ENCODE assay signal across 23 cellular contexts in the genomic region with DNA sequence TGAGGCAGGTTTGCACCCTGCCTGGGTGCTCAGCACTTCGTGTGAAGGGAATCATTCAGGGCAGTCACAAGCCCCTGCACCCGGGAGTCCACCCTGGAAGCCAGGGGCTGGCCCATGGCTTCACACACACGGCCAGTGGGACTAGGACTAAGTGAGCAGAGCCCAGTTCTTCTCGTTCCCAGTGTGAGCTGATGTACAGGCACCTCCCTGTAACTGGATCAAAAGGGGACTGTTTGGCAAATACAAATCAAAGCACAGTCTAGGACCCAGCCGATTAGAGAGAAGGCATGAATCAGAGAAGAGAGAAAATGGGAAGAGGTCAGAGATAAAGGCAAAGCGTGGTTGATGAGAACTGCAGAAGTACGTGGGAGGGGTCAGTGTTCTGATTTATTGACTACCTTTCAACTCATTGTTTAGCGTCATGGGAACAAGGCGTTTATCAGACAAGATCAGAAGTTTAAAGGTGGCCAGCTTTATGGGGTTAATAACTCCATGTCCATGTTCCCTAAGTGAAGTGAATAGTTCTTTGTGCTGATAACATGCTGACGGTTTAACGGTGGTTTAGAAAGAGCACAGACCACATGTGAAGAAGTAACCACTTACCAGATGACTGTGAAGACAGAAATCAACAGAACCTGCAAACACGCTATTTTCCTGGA. TPM values are rescaled to one million over a fixed set of nuclear protein-coding genes. Genes with fewer than 3 reads are reported as not detected.
DNase-seq lines count a peak whose midpoint lies in the region; ATAC-seq and TF ChIP-seq lines count a peak whose summit lies in the region.
"Had no signal": no experiment of that assay in that cellular context is flagged by ENCODE, and none has a peak within 500 bp of the region (broad histone marks: within the 10 kb centered on the region; RNA-seq: fewer than 3 reads in every experiment).

No MANE protein-coding gene starts in this region.

- H3K27me3 ChIP-seq in neural cell (ENCODE audit: insufficient read depth, low read depth, low read length) (no peaks in the 10 kb centered on the region), gastroesophageal sphincter (peaks cover 15% of the 10 kb centered on the region)
- H3K27me3 ChIP-seq: tibial artery had no signal

- H3K4me2 ChIP-seq in neural cell (ENCODE audit: low read length), result no peak overlapping the region
- H3K4me2 ChIP-seq: KMS-11 had no signal

- no peak for TF ChIP-seq RAD21 in neural cell (conservative IDR thresholded peaks at IDR 0.05)

- H3K4me3 ChIP-seq in fibroblast of villous mesenchyme (ENCODE audit: low read depth, low read length) (no peak overlapping the region), neural cell (ENCODE audit: low read length) (no peak overlapping the region), gastroesophageal sphincter (no peak overlapping the region)
- H3K4me3 ChIP-seq: heart left ventricle, skin epidermis, tibial artery had no signal

- H3K9me2 ChIP-seq in neural cell (ENCODE audit: insufficient read depth, low read length), result no peaks in the 10 kb centered on the region

- no peak for TF ChIP-seq EP300 in neural cell (conservative IDR thresholded peaks at IDR 0.05; ENCODE audit: poor library complexity, severe bottlenecking)
- no peak for TF ChIP-seq EP300 in gastroesophageal sphincter (IDR thresholded peaks at IDR 0.05)

- TF ChIP-seq CTCF in fibroblast of villous mesenchyme (IDR thresholded peaks at IDR 0.05; ENCODE audit: insufficient read depth, low read depth, low read length) (no peak), neural cell (IDR thresholded peaks at IDR 0.05; ENCODE audit: poor library complexity, severe bottlenecking) (no peak), gastroesophageal sphincter (IDR thresholded peaks at IDR 0.05) (no peak)

- no peak for TF ChIP-seq POLR2A in gastroesophageal sphincter (IDR thresholded peaks at IDR 0.05)

- peak overlapping the region; percentile 3 for H3K27ac ChIP-seq in neural cell (ENCODE audit: low read length)
- no peak overlapping the region for H3K27ac ChIP-seq in gastroesophageal sphincter
- H3K27ac ChIP-seq: heart left ventricle, KMS-11, neutrophil, skin epidermis, tibial artery had no signal

- in situ Hi-C loops in SK-MEL-5 (cut with HindIII; ENCODE audit: low pct_unique_long_range_greater_than_20kb, low sequenced_read_pairs), result no loop called here

- DNase-seq in HT-29 (ENCODE audit: low spot score) (peak; percentile 94), SK-MEL-5 (ENCODE audit: low read depth, low spot score) (peak; percentile 52), fibroblast of villous mesenchyme (ENCODE audit: low read depth) (peak; percentile 89), NCI-H187 (lab: John Stamatoyannopoulos, UW) (no peak)
- DNase-seq in activated naive CD4-positive, alpha-beta T cell treated with Interleukin-2 at 50 U/mL for 16 hours, result no peak
- DNase-seq: activated CD4-positive, alpha-beta T cell treated with anti-CD3 and anti-CD28 coated beads, Interleukin-2, amount 10 ng/mL, durations not matched to agents 24 days and 14 days; activated gamma-delta T cell; CD8-positive, alpha-beta T cell; H7; heart left ventricle; MV-4-11; NCI-H1930; NCI-H226; stimulated activated CD4-positive, alpha-beta T cell treated with anti-CD3 and anti-CD28 coated beads, Interleukin-2, amount 100 ng/mL, for 48 hours; stimulated activated naive CD8-positive, alpha-beta T cell treated with anti-CD3 and anti-CD28 coated beads, Interleukin-15, Interleukin-2, amounts not matched to agents 100 U/mL and 50 U/mL, for 24 hours; tibial artery had no signal

- H3F3A ChIP-seq in neural cell (ENCODE audit: insufficient read depth, low read length, poor library complexity, severe bottlenecking), result no peaks in the 10 kb centered on the region

- 40 to 49% methylated on average over 8 to 10 of the region's 12 CpGs for WGBS in gastroesophageal sphincter (ENCODE audit: low coverage in 1 of 2), 2 donors

- ATAC-seq in GM18517 (IDR thresholded peaks at IDR 0.05; ENCODE audit: unreplicated experiment) (no peak), gastroesophageal sphincter (no peak)
- ATAC-seq: CD8-positive, alpha-beta T cell; heart left ventricle; Panc1; stimulated activated naive CD8-positive, alpha-beta T cell treated with anti-CD3 and anti-CD28 coated beads, Interleukin-15, Interleukin-2, amounts not matched to agents 100 U/mL and 50 U/mL, for 24 hours had no signal

- no peaks in the 10 kb centered on the region for H4K20me1 ChIP-seq in neural cell (ENCODE audit: insufficient read depth)

- no peaks in the 10 kb centered on the region for H3K4me1 ChIP-seq in gastroesophageal sphincter
- H3K4me1 ChIP-seq: tibial artery had no signal

- H3K9me3 ChIP-seq in neural cell (ENCODE audit: low read length), result no peaks in the 10 kb centered on the region
- peaks cover 0 to 18% (median 0%) of the 10 kb centered on the region in 3 donors for H3K9me3 ChIP-seq in gastroesophageal sphincter
- H3K9me3 ChIP-seq: neutrophil had no signal

- no peaks in the 10 kb centered on the region for H3K79me2 ChIP-seq in neural cell (replicated peaks; ENCODE audit: insufficient read depth, low read length)

- H3K9ac ChIP-seq in neural cell (ENCODE audit: low read length), result no peak overlapping the region
- H3K9ac ChIP-seq: KMS-11 had no signal

- H2AFZ ChIP-seq in neural cell (ENCODE audit: low read depth, low read length), result no peak overlapping the region

- H3K36me3 ChIP-seq in neural cell (ENCODE audit: insufficient read depth, low read length) (no peaks in the 10 kb centered on the region), gastroesophageal sphincter (no peaks in the 10 kb centered on the region)
- H3K36me3 ChIP-seq: heart left ventricle, neutrophil, tibial artery had no signal

TF ChIP-seq in neural cell, 6 proteins besides CTCF, POLR2A, EP300 and RAD21:
- no peak for TF ChIP-seq SMC3 (conservative IDR thresholded peaks at IDR 0.05; ENCODE audit: poor library complexity)
- no peak for TF ChIP-seq EZH2 (IDR thresholded peaks at IDR 0.05; ENCODE audit: borderline replicate concordance, insufficient read depth, low read length, poor library complexity, severe bottlenecking)
- TF ChIP-seq TAF1 (IDR thresholded peaks at IDR 0.05; ENCODE audit: low read depth), result no peak
- TF ChIP-seq MXI1 (conservative IDR thresholded peaks at IDR 0.05; ENCODE audit: poor library complexity, severe bottlenecking), result no peak
- TF ChIP-seq, protein P1, sequence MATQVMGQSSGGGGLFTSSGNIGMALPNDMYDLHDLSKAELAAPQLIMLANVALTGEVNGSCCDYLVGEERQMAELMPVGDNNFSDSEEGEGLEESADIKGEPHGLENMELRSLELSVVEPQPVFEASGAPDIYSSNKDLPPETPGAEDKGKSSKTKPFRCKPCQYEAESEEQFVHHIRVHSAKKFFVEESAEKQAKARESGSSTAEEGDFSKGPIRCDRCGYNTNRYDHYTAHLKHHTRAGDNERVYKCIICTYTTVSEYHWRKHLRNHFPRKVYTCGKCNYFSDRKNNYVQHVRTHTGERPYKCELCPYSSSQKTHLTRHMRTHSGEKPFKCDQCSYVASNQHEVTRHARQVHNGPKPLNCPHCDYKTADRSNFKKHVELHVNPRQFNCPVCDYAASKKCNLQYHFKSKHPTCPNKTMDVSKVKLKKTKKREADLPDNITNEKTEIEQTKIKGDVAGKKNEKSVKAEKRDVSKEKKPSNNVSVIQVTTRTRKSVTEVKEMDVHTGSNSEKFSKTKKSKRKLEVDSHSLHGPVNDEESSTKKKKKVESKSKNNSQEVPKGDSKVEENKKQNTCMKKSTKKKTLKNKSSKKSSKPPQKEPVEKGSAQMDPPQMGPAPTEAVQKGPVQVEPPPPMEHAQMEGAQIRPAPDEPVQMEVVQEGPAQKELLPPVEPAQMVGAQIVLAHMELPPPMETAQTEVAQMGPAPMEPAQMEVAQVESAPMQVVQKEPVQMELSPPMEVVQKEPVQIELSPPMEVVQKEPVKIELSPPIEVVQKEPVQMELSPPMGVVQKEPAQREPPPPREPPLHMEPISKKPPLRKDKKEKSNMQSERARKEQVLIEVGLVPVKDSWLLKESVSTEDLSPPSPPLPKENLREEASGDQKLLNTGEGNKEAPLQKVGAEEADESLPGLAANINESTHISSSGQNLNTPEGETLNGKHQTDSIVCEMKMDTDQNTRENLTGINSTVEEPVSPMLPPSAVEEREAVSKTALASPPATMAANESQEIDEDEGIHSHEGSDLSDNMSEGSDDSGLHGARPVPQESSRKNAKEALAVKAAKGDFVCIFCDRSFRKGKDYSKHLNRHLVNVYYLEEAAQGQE (IDR thresholded peaks at IDR 0.05; ENCODE audit: borderline replicate concordance), result no peak
- no peak for TF ChIP-seq POLR2AphosphoS5 (IDR thresholded peaks at IDR 0.05)
TF ChIP-seq in neural cell: peak in this region for 0.

RNA-seq across cellular contexts. Expression of a gene that starts 30.3 kb away (rescaled TPM):
- 52.5 and 71.1 TPM in 2 replicates for total RNA-seq in HT-29 (2014; rRNA removed; shearing (Covaris generic))
- 21.6 and 22.1 TPM in 2 replicates for total RNA-seq in SK-MEL-5 (2014; rRNA removed; shearing (Covaris generic))
- polyA plus RNA-seq in SK-MEL-5 (2015; cell fraction: cytosol; rRNA removed), result 14.1 and 31.5 TPM in 2 replicates
- polyA plus RNA-seq in SK-MEL-5 (2015; cell fraction: nucleus; rRNA removed), result 90.8 and 105 TPM in 2 replicates
- 17.7 and 19.9 TPM in 2 replicates for total RNA-seq in fibroblast of villous mesenchyme
- polyA plus RNA-seq in neural cell, result 15.5 and 16.3 TPM in 2 replicates
- 34.1 and 40.7 TPM in 2 replicates for polyA minus RNA-seq in neural cell
- 10 to 100 TPM in 3 of 4 donors, 1 to 10 TPM in 1; 10.0 to 24.6 (median 13.4) TPM for total RNA-seq in gastroesophageal sphincter

Comparison
In these comparisons a context has a peak if more than half of its experiments do, and no peak if none do; other contexts are left out.
1. DNase-seq: peak in HT-29 (single experiment), SK-MEL-5 (single experiment) and fibroblast of villous mesenchyme (single experiment); none in activated naive CD4-positive, alpha-beta T cell treated with Interleukin-2 at 50 U/mL for 16 hours (single experiment) and NCI-H187 (0 of 2).